1 cellular context compared by ENCODE assay signal in genomic region chr21:42443876-42444744, GRCh38.
A peak's percentile ranks its signal among the peaks of the same experiment; 100 is the strongest.
TF ChIP-seq lines count a peak whose summit lies in the region.

No MANE protein-coding gene starts in this region.

TF ChIP-seq in K562, 482 proteins besides CTCF, POLR2A, EP300 and RAD21:
- TF ChIP-seq RBM14 (IDR thresholded peaks at IDR 0.05; ENCODE audit: borderline replicate concordance, insufficient read depth, low read depth, low read length) (no peak), ZBTB33 (CRISPR knock-in tag; IDR thresholded peaks at IDR 0.05) (0 out of 2 replicates have a peak, but pooled peaks have one; percentile 18)
